In the genomic region with DNA sequence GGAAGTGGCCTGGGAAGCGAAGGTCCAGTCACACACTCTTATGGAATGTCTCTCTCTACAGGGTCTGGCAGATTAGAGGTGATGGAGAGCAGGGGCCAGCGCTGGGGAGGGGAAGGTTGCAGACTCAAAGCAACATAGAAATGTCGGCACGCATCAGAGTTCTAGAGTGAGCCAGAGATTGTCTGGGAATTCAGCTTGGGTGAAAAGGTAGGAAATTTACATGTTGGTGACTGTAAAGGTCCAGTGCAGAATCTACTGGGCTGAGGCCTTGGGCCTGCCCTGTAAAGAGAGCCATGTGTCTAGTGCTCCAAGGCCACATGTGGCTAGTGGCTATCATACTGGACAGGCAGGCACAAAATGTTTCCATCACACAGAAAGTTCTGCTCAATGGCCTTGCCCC, we compare ENCODE assay signal across 1 cellular context.
A peak's percentile ranks its signal among the peaks of the same experiment; 100 is the strongest.
TF ChIP-seq lines count a peak whose summit lies in the region.

No MANE protein-coding gene starts in this region.

TF ChIP-seq in HepG2, 621 proteins besides CTCF, POLR2A, EP300 and RAD21 (continued from another document):
- TF ChIP-seq, protein P1, sequence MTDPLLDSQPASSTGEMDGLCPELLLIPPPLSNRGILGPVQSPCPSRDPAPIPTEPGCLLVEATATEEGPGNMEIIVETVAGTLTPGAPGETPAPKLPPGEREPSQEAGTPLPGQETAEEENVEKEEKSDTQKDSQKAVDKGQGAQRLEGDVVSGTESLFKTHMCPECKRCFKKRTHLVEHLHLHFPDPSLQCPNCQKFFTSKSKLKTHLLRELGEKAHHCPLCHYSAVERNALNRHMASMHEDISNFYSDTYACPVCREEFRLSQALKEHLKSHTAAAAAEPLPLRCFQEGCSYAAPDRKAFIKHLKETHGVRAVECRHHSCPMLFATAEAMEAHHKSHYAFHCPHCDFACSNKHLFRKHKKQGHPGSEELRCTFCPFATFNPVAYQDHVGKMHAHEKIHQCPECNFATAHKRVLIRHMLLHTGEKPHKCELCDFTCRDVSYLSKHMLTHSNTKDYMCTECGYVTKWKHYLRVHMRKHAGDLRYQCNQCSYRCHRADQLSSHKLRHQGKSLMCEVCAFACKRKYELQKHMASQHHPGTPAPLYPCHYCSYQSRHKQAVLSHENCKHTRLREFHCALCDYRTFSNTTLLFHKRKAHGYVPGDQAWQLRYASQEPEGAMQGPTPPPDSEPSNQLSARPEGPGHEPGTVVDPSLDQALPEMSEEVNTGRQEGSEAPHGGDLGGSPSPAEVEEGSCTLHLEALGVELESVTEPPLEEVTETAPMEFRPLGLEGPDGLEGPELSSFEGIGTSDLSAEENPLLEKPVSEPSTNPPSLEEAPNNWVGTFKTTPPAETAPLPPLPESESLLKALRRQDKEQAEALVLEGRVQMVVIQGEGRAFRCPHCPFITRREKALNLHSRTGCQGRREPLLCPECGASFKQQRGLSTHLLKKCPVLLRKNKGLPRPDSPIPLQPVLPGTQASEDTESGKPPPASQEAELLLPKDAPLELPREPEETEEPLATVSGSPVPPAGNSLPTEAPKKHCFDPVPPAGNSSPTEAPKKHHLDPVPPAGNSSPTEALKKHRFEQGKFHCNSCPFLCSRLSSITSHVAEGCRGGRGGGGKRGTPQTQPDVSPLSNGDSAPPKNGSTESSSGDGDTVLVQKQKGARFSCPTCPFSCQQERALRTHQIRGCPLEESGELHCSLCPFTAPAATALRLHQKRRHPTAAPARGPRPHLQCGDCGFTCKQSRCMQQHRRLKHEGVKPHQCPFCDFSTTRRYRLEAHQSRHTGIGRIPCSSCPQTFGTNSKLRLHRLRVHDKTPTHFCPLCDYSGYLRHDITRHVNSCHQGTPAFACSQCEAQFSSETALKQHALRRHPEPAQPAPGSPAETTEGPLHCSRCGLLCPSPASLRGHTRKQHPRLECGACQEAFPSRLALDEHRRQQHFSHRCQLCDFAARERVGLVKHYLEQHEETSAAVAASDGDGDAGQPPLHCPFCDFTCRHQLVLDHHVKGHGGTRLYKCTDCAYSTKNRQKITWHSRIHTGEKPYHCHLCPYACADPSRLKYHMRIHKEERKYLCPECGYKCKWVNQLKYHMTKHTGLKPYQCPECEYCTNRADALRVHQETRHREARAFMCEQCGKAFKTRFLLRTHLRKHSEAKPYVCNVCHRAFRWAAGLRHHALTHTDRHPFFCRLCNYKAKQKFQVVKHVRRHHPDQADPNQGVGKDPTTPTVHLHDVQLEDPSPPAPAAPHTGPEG (CRISPR knock-in tag; IDR thresholded peaks at IDR 0.05): no peak
- no peak for TF ChIP-seq NFE2L2 (IDR thresholded peaks at IDR 0.05; ENCODE audit: low read length)
- TF ChIP-seq, protein P2, sequence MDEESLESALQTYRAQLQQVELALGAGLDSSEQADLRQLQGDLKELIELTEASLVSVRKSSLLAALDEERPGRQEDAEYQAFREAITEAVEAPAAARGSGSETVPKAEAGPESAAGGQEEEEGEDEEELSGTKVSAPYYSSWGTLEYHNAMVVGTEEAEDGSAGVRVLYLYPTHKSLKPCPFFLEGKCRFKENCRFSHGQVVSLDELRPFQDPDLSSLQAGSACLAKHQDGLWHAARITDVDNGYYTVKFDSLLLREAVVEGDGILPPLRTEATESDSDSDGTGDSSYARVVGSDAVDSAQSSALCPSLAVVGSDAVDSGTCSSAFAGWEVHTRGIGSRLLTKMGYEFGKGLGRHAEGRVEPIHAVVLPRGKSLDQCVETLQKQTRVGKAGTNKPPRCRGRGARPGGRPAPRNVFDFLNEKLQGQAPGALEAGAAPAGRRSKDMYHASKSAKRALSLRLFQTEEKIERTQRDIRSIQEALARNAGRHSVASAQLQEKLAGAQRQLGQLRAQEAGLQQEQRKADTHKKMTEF (CRISPR knock-in tag; IDR thresholded peaks at IDR 0.05): 0 out of 2 replicates have a peak, but pooled peaks have one; percentile 24
- no peak for TF ChIP-seq PHF5A (CRISPR knock-in tag; IDR thresholded peaks at IDR 0.05; ENCODE audit: low read depth, unreplicated experiment)
- TF ChIP-seq, protein P3, sequence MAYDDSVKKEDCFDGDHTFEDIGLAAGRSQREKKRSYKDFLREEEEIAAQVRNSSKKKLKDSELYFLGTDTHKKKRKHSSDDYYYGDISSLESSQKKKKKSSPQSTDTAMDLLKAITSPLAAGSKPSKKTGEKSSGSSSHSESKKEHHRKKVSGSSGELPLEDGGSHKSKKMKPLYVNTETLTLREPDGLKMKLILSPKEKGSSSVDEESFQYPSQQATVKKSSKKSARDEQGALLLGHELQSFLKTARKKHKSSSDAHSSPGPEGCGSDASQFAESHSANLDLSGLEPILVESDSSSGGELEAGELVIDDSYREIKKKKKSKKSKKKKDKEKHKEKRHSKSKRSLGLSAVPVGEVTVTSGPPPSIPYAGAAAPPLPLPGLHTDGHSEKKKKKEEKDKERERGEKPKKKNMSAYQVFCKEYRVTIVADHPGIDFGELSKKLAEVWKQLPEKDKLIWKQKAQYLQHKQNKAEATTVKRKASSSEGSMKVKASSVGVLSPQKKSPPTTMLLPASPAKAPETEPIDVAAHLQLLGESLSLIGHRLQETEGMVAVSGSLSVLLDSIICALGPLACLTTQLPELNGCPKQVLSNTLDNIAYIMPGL (CRISPR knock-in tag; IDR thresholded peaks at IDR 0.05; ENCODE audit: borderline replicate concordance in 1 of 2, low read depth in 1 of 2): no peak
- TF ChIP-seq, protein P4, sequence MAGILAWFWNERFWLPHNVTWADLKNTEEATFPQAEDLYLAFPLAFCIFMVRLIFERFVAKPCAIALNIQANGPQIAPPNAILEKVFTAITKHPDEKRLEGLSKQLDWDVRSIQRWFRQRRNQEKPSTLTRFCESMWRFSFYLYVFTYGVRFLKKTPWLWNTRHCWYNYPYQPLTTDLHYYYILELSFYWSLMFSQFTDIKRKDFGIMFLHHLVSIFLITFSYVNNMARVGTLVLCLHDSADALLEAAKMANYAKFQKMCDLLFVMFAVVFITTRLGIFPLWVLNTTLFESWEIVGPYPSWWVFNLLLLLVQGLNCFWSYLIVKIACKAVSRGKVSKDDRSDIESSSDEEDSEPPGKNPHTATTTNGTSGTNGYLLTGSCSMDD (CRISPR knock-in tag; IDR thresholded peaks at IDR 0.05): no peak
- no peak for TF ChIP-seq ZNF20 (CRISPR knock-in tag; IDR thresholded peaks at IDR 0.05)
- TF ChIP-seq RFX3 (CRISPR knock-in tag; IDR thresholded peaks at IDR 0.05): no peak
- TF ChIP-seq, protein P5, sequence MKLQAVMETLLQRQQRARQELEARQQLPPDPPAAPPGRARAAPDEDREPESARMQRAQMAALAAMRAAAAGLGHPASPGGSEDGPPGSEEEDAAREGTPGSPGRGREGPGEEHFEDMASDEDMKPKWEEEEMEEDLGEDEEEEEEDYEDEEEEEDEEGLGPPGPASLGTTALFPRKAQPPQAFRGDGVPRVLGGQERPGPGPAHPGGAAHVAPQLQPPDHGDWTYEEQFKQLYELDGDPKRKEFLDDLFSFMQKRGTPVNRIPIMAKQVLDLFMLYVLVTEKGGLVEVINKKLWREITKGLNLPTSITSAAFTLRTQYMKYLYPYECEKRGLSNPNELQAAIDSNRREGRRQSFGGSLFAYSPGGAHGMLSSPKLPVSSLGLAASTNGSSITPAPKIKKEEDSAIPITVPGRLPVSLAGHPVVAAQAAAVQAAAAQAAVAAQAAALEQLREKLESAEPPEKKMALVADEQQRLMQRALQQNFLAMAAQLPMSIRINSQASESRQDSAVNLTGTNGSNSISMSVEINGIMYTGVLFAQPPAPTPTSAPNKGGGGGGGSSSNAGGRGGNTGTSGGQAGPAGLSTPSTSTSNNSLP (IDR thresholded peaks at IDR 0.05; ENCODE audit: low read depth, low read length): no peak
- peak; percentile 62; the same call in 1 of the 2 replicates for TF ChIP-seq ERF (CRISPR knock-in tag; IDR thresholded peaks at IDR 0.05)
- TF ChIP-seq TSC22D2 (CRISPR knock-in tag; IDR thresholded peaks at IDR 0.05; ENCODE audit: borderline replicate concordance): 0 out of 2 replicates have a peak, but pooled peaks have one; percentile 33
- TF ChIP-seq, protein P6, sequence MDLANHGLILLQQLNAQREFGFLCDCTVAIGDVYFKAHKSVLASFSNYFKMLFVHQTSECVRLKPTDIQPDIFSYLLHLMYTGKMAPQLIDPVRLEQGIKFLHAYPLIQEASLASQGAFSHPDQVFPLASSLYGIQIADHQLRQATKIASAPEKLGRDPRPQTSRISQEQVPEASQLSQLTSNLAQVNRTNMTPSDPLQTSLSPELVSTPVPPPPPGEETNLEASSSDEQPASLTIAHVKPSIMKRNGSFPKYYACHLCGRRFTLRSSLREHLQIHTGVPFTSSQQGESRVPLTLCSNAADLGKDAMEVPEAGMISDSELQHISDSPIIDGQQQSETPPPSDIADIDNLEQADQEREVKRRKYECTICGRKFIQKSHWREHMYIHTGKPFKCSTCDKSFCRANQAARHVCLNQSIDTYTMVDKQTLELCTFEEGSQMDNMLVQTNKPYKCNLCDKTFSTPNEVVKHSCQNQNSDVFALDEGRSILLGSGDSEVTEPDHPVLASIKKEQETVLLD (CRISPR knock-in tag; IDR thresholded peaks at IDR 0.05; ENCODE audit: low read depth): no peak
- TF ChIP-seq, protein P7, sequence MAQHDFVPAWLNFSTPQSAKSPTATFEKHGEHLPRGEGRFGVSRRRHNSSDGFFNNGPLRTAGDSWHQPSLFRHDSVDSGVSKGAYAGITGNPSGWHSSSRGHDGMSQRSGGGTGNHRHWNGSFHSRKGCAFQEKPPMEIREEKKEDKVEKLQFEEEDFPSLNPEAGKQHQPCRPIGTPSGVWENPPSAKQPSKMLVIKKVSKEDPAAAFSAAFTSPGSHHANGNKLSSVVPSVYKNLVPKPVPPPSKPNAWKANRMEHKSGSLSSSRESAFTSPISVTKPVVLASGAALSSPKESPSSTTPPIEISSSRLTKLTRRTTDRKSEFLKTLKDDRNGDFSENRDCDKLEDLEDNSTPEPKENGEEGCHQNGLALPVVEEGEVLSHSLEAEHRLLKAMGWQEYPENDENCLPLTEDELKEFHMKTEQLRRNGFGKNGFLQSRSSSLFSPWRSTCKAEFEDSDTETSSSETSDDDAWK (CRISPR knock-in tag; IDR thresholded peaks at IDR 0.05): no peak
- no peak for TF ChIP-seq RORA (CRISPR knock-in tag; IDR thresholded peaks at IDR 0.05)
TF ChIP-seq in HepG2: peak in this region for 28.
